In genomic region chr17:38325221-38325851, GRCh38 we compare ENCODE assay signal across 12 cellular contexts. TPM values are rescaled to one million over a fixed set of nuclear protein-coding genes. Genes with fewer than 3 reads are reported as not detected.
DNase-seq lines count a peak whose midpoint lies in the region; ATAC-seq, FAIRE-seq and TF ChIP-seq lines count a peak whose summit lies in the region.
"Had no signal": no experiment of that assay in that cellular context is flagged by ENCODE, and none has a peak within 500 bp of the region (broad histone marks: within the 10 kb centered on the region; RNA-seq: fewer than 3 reads in every experiment).

No MANE protein-coding gene starts in this region.

- peaks cover 32% of the 10 kb centered on the region for H3F3A ChIP-seq in neural progenitor cell (ENCODE audit: low read depth)

- peak overlapping the region; percentile 65 for H3K4me3 Mint-ChIP-seq in neural progenitor cell
- H3K4me3 Mint-ChIP-seq: natural killer cell had no signal

- ATAC-seq in GM21360 (IDR thresholded peaks at IDR 0.05; ENCODE audit: unreplicated experiment) (no peak), left cardiac atrium (no peak)
- ATAC-seq: gastroesophageal sphincter, natural killer cell had no signal

- peak overlapping the region; percentile 23 for H3K9ac ChIP-seq in endocrine pancreas (ENCODE audit: control insufficient read depth, insufficient read depth, low read length)
- peak overlapping the region; percentile 34 for H3K9ac ChIP-seq in neural progenitor cell

- H3K27me3 ChIP-seq in endocrine pancreas (ENCODE audit: control insufficient read depth, insufficient read depth, low read length) (no peaks in the 10 kb centered on the region), neural progenitor cell (no peaks in the 10 kb centered on the region)

- FAIRE-seq in GM12891 (lab: Jason Lieb, UNC) = no peak

- no peak overlapping the region for H2AFZ ChIP-seq in neural progenitor cell (replicated peaks)

- no peaks in the 10 kb centered on the region for H3K9me3 Mint-ChIP-seq in neural progenitor cell
- H3K9me3 Mint-ChIP-seq: natural killer cell had no signal

- peaks cover 8% of the 10 kb centered on the region for H3K27me3 Mint-ChIP-seq in neural progenitor cell (ENCODE audit: insufficient read depth, low read depth)

- TF ChIP-seq CTCF in neural progenitor cell (IDR thresholded peaks at IDR 0.05) = no peak

- peak overlapping the region; percentile 67 for H3K27ac Mint-ChIP-seq in neural progenitor cell
- H3K27ac Mint-ChIP-seq: natural killer cell had no signal

- no peak overlapping the region for H3K4me3 ChIP-seq in endocrine pancreas (ENCODE audit: control insufficient read depth, insufficient read depth, low read length)
- H3K4me3 ChIP-seq in neural progenitor cell = no peak overlapping the region
- H3K4me3 ChIP-seq: gastroesophageal sphincter had no signal

- no peaks in the 10 kb centered on the region for H3K4me1 ChIP-seq in endocrine pancreas (ENCODE audit: control insufficient read depth, insufficient read depth, low read length)
- peaks cover 25% of the 10 kb centered on the region for H3K4me1 ChIP-seq in neural progenitor cell

- peaks cover 13% of the 10 kb centered on the region for H3K36me3 Mint-ChIP-seq in neural progenitor cell
- H3K36me3 Mint-ChIP-seq: natural killer cell had no signal

- no peaks in the 10 kb centered on the region for H3K79me2 ChIP-seq in neural progenitor cell (ENCODE audit: low read depth)

- peaks cover 19% of the 10 kb centered on the region for H3K4me1 Mint-ChIP-seq in neural progenitor cell

- H3K36me3 ChIP-seq in endocrine pancreas (ENCODE audit: control insufficient read depth, insufficient read depth, low read length) = no peaks in the 10 kb centered on the region
- H3K36me3 ChIP-seq in neural progenitor cell = peaks cover 7% of the 10 kb centered on the region

- no peaks in the 10 kb centered on the region for H4K20me1 ChIP-seq in neural progenitor cell (ENCODE audit: low read depth)

- H3K9me3 ChIP-seq in endocrine pancreas (ENCODE audit: control insufficient read depth, low read length) = no peaks in the 10 kb centered on the region
- no peaks in the 10 kb centered on the region for H3K9me3 ChIP-seq in neural progenitor cell (ENCODE audit: low read depth)
- H3K9me3 ChIP-seq: gastroesophageal sphincter had no signal

- DNase-seq in GM12891 (ENCODE audit: insufficient read length, low spot score) (no peak), NCI-H2171 treated with DMSO at 0.1 percent for 48 hours (lab: John Stamatoyannopoulos, UW) (peak; percentile 90), neural progenitor cell (ENCODE audit: low spot score) (peak; percentile 50), NCI-H345 treated with DMSO at 0.1 percent for 48 hours (lab: John Stamatoyannopoulos, UW; ENCODE audit: unreplicated experiment) (no peak), left cardiac atrium (no peak), OCI-M2 (lab: John Stamatoyannopoulos, UW; ENCODE audit: unreplicated experiment) (no peak)
- DNase-seq: natural killer cell, NCI-H2081 had no signal

- no peak for TF ChIP-seq POLR2A in GM12891 (IDR thresholded peaks at IDR 0.05; ENCODE audit: low read depth, low read length)

- H3K4me2 ChIP-seq in neural progenitor cell = peak overlapping the region; percentile 62

- intact Hi-C loops in left cardiac atrium (cut with DNase I) = no loop called here

- H3K27ac ChIP-seq in neural progenitor cell = peak overlapping the region; percentile 85
- H3K27ac ChIP-seq: HL-60 had no signal

TF ChIP-seq in GM12891, 5 proteins besides CTCF, POLR2A, EP300 and RAD21:
- no peak for TF ChIP-seq TAF1 (IDR thresholded peaks at IDR 0.05; ENCODE audit: low read depth, low read length)
- no peak for TF ChIP-seq SPI1 (IDR thresholded peaks at IDR 0.05; ENCODE audit: low read depth, low read length)
- peak; percentile 50 for TF ChIP-seq PAX5 (IDR thresholded peaks at IDR 0.05; ENCODE audit: insufficient read depth, low read length, severe bottlenecking)
- no peak for TF ChIP-seq POU2F2 (IDR thresholded peaks at IDR 0.05; ENCODE audit: low read depth, low read length)

RNA-seq across cellular contexts. Expression of gene GPR179, which starts 18.4 kb away (rescaled TPM):
- 0.04 TPM for polyA plus RNA-seq in GM12891 (2012; ENCODE audit: low read depth, missing spikeins)
- total RNA-seq in neural progenitor cell (ENCODE audit: low replicate concordance) (0.22 TPM in 1 of 2 replicates, not detected in the other), left cardiac atrium (under 1 TPM in 1 of 2 donors, not detected in 1; 0.09 TPM)
- total RNA-seq: natural killer cell had no signal

RNA-seq across cellular contexts. Expression of gene SOCS7, which starts 26.3 kb away (rescaled TPM):
- polyA plus RNA-seq in GM12891 (2012; ENCODE audit: low read depth, missing spikeins) = 5.3 TPM
- total RNA-seq in neural progenitor cell (ENCODE audit: low replicate concordance) (17.8 and 27.0 TPM in 2 replicates), left cardiac atrium (10 to 100 TPM; 11.2 to 11.4 TPM)

RNA-seq across cellular contexts. Expression of gene MRPL45, which starts 28.4 kb away (rescaled TPM):
- polyA plus RNA-seq in GM12891 (2012; ENCODE audit: low read depth, missing spikeins) = 43.5 TPM
- total RNA-seq in neural progenitor cell (ENCODE audit: low replicate concordance) (59.0 and 68.3 TPM in 2 replicates), left cardiac atrium (10 to 100 TPM; 22.6 to 24.2 TPM)

Comparison
In these comparisons a context has a peak if more than half of its experiments do, and no peak if none do; other contexts are left out.
1. DNase-seq: peak in NCI-H2171 treated with DMSO at 0.1 percent for 48 hours (single experiment) and neural progenitor cell (single experiment); none in GM12891 (single experiment), NCI-H345 treated with DMSO at 0.1 percent for 48 hours (single experiment), left cardiac atrium (single experiment) and OCI-M2 (single experiment).